Comparison of ENCODE assay signal across 8 cellular contexts in the genomic region with DNA sequence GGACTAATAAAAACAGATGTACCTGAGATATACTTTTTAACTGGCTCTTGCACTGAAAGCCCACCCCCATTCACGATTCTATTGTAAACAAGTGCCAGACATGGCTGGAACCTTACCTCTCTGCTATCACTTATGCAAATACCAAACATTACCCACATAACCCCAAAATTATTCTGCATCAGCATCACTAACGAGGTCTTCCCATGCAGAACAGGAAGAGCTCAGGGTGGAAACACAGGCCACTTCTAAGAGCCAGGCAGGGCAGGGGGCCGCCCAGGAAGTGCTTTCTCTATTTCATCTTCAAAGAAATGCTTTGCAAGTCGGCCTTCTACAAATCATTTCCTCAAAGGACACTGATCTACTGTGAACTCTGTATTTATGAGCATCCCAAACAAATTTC. TPM values are rescaled to one million over a fixed set of nuclear protein-coding genes. Genes with fewer than 3 reads are reported as not detected.
DNase-seq lines count a peak whose midpoint lies in the region; ATAC-seq, FAIRE-seq and TF ChIP-seq lines count a peak whose summit lies in the region.

No MANE protein-coding gene starts in this region.

- H3K4me3 ChIP-seq in liver (ENCODE audit: low read depth in 1 of 3, low read length in 3 of 3): peak overlapping the region; percentile 26 to 79 (median 49)
- no peak overlapping the region for H3K4me3 ChIP-seq in HepG2 (replicated peaks in 1 of 3; ENCODE audit: insufficient read depth in 1 of 3, low read depth in 2 of 3, low read length in 3 of 3)
- peak overlapping the region; percentile 44 to 84 for H3K4me3 ChIP-seq in vagina

- CTCF ChIA-PET in HepG2 (lab: Yijun Ruan, JAX; ENCODE audit: low intra/inter-chr PET ratio, low total read pairs): no interaction called here

- WGBS in liver: 44% methylated on average over 4 of the region's 4 CpGs
- WGBS in HepG2 (ENCODE audit: low lambda C conversion rate): 6% methylated on average over 4 of the region's 4 CpGs

- no peaks in the 10 kb centered on the region for H4K20me1 ChIP-seq in HepG2 (ENCODE audit: insufficient read depth, low read length)

- H3K9ac ChIP-seq in liver (ENCODE audit: low read depth in 1 of 2, low read length in 2 of 2): peak overlapping the region; percentile 69 to 88
- H3K9ac ChIP-seq in HepG2 (ENCODE audit: insufficient read depth, low read depth, low read length): no peak overlapping the region

- H3K4me1 ChIP-seq in liver (ENCODE audit: control insufficient read depth in 4 of 4, insufficient read depth in 4 of 4, low read length in 3 of 4) (peaks cover 20 to 49% (median 32%) of the 10 kb centered on the region in 4 donors), HepG2 (ENCODE audit: insufficient read depth, low read length) (no peaks in the 10 kb centered on the region), vagina (peaks cover 65% of the 10 kb centered on the region)

- POLR2A ChIA-PET in HepG2 (lab: Yijun Ruan, JAX): no interaction called here

- H3K4me1 Mint-ChIP-seq in immature natural killer cell: peaks cover 41% of the 10 kb centered on the region in 2 donors

- no peak overlapping the region for H2AFZ ChIP-seq in HepG2 (ENCODE audit: low read length)

- TF ChIP-seq RAD21 in liver (IDR thresholded peaks at IDR 0.05) (no peak), HepG2 (CRISPR knock-in tag; IDR thresholded peaks at IDR 0.05) (no peak)

- DNase-seq in HepG2 (ENCODE audit: low spot score) (no peak), immature natural killer cell (peak; percentile 25 to 44 (median 38)), vagina (ENCODE audit: extremely low spot score in 2 of 2) (no peak), UCSD-AML1 (lab: John Stamatoyannopoulos, UW; ENCODE audit: unreplicated experiment) (no peak)
- peak; percentile 54 for DNase-seq in activated effector memory CD4-positive, alpha-beta T cell treated with Interleukin-2 at 50 U/mL for 16 hours

- peak overlapping the region; percentile 50 to 69 for H3K27ac ChIP-seq in liver (ENCODE audit: low read depth in 1 of 2, low read length in 2 of 2)
- H3K27ac ChIP-seq in HepG2 (ENCODE audit: extremely low read length, insufficient read depth, low read length): no peak overlapping the region
- peak overlapping the region; percentile 44 for H3K27ac ChIP-seq in vagina

- H3K9me3 Mint-ChIP-seq in immature natural killer cell: no peaks in the 10 kb centered on the region

- no peaks in the 10 kb centered on the region for H3K79me2 ChIP-seq in HepG2 (ENCODE audit: insufficient read depth, low read length)

- FAIRE-seq in HepG2 (lab: Jason Lieb, UNC): no peak

- H3K27ac Mint-ChIP-seq in immature natural killer cell: peak overlapping the region in 4 of 6 donors; percentile 1 to 65 (median 20)

- H3K9me3 ChIP-seq in liver (ENCODE audit: control insufficient read depth in 4 of 4, low read length in 3 of 4) (no peaks in the 10 kb centered on the region), HepG2 (ENCODE audit: low read length) (no peaks in the 10 kb centered on the region), vagina (no peaks in the 10 kb centered on the region)

- TF ChIP-seq EP300 in HepG2 (IDR thresholded peaks at IDR 0.05; ENCODE audit: low read depth in 2 of 2, low read length in 2 of 2) (no peak), HepG2 (CRISPR knock-in tag; IDR thresholded peaks at IDR 0.05; ENCODE audit: borderline replicate concordance) (no peak)

- no peak overlapping the region for H3K4me2 ChIP-seq in HepG2 (ENCODE audit: low read depth, low read length)

- ATAC-seq in HepG2: no peak
- no peak for ATAC-seq in HG03432 (IDR thresholded peaks at IDR 0.05; ENCODE audit: unreplicated experiment)
- ATAC-seq in HG03025 (IDR thresholded peaks at IDR 0.05; ENCODE audit: low FRiP score, unreplicated experiment): no peak

- BruUV-seq in HepG2 (replicated peaks; lab: Mats Ljungman, UMichigan): no TSS peak

- H3K36me3 ChIP-seq in liver (ENCODE audit: control insufficient read depth in 4 of 4, insufficient read depth in 3 of 4, low read depth in 1 of 4, low read length in 3 of 4): peaks cover 7 to 25% (median 10%) of the 10 kb centered on the region in 4 donors
- H3K36me3 ChIP-seq in HepG2 (replicated peaks in 1 of 2; ENCODE audit: control insufficient read depth in 1 of 2, insufficient read depth in 2 of 2, low read length in 2 of 2): no peaks in the 10 kb centered on the region
- H3K36me3 ChIP-seq in vagina: peaks cover 0 to 20% of the 10 kb centered on the region in 2 donors

- intact Hi-C loops in HepG2 (cut with micrococcal nuclease; ENCODE audit: unreplicated experiment) (no loop called here), vagina (cut with DNase I) (no loop called here)

- no peak for TF ChIP-seq CTCF in liver (IDR thresholded peaks at IDR 0.05; ENCODE audit: low read depth, low read length, missing input control)
- TF ChIP-seq CTCF in HepG2 (CRISPR knock-in tag; IDR thresholded peaks at IDR 0.05): no peak
- no peak for TF ChIP-seq CTCF in vagina (IDR thresholded peaks at IDR 0.05)

- no peaks in the 10 kb centered on the region for H3K27me3 ChIP-seq in liver (ENCODE audit: control insufficient read depth in 4 of 4, insufficient read depth in 4 of 4, low read length in 3 of 4)
- peaks cover 0 to 2% of the 10 kb centered on the region in 2 experiments; a peak in 1 of 5 replicates for H3K27me3 ChIP-seq in HepG2 (ENCODE audit: control insufficient read depth in 1 of 2, insufficient read depth in 2 of 2, low read length in 2 of 2)
- no peaks in the 10 kb centered on the region for H3K27me3 ChIP-seq in vagina

- peaks cover 10 to 24% (median 21%) of the 10 kb centered on the region in 3 donors for H3K27me3 Mint-ChIP-seq in immature natural killer cell (ENCODE audit: low read depth in 3 of 3)

- peaks cover 0 to 7% (median 3%) of the 10 kb centered on the region in 3 donors for H3K36me3 Mint-ChIP-seq in immature natural killer cell

- in situ Hi-C loops in HepG2 (cut with HindIII; ENCODE audit: extremely low pct_ligation_motif_present, low pct_unique_long_range_greater_than_20kb): loop anchor here (25.0 kb wide), 1 partner anchor 817 kb away; no protein-coding TSS in a partner anchor

- peak overlapping the region; percentile 44 to 75 (median 62) for H3K4me3 Mint-ChIP-seq in immature natural killer cell

- TF ChIP-seq POLR2A in HepG2 (IDR thresholded peaks at IDR 0.05; ENCODE audit: insufficient read depth in 1 of 2, low read depth in 2 of 2, low read length in 2 of 2) (no peak), vagina (IDR thresholded peaks at IDR 0.05) (no peak)

TF ChIP-seq in liver, 16 proteins besides CTCF, POLR2A, EP300 and RAD21:
- TF ChIP-seq YY1 (IDR thresholded peaks at IDR 0.05): no peak

RNA-seq across cellular contexts. Expression of a gene that starts 7.3 kb away (rescaled TPM):
- total RNA-seq in liver: 1 to 10 TPM; 6.3 to 9.1 TPM
- 1 to 10 TPM; 4.0 to 7.1 TPM for polyA plus RNA-seq in liver
- 0.02 TPM in 1 of 2 replicates, not detected in the other for total RNA-seq in HepG2 (2016; rRNA removed; fragmentation: Illumina TruSeq; extraction: Trizol)
- total RNA-seq in HepG2 (2016; cell fraction: cytosol; rRNA removed; fragmentation: Illumina TruSeq; extraction: Trizol; ENCODE audit: low read depth): not detected in 2 replicates
- total RNA-seq in HepG2 (2016; cell fraction: insoluble cytoplasmic fraction; rRNA removed; fragmentation: Illumina TruSeq; extraction: Trizol): 0.02 TPM in 1 of 2 replicates, not detected in the other
- not detected in 2 replicates for total RNA-seq in HepG2 (2016; cell fraction: membrane; rRNA removed; fragmentation: Illumina TruSeq; extraction: Trizol)
- 0.03 TPM in 2 replicates for total RNA-seq in HepG2 (2016; cell fraction: nucleus; rRNA removed; fragmentation: Illumina TruSeq; extraction: Trizol)
- polyA plus RNA-seq in HepG2 (2011; rRNA removed): 0.04 and 0.05 TPM in 2 replicates
- 0.01 and 0.03 TPM in 2 replicates for polyA plus RNA-seq in HepG2 (2011; cell fraction: cytosol; rRNA removed)
- polyA plus RNA-seq in HepG2 (2011; cell fraction: nucleus; rRNA removed): 0.07 and 0.14 TPM in 2 replicates
- polyA plus RNA-seq in HepG2 (2012): 0.08 and 0.09 TPM in 2 replicates
- polyA plus RNA-seq in HepG2 (2016; cell fraction: cytosol; fragmentation: Illumina TruSeq; extraction: Trizol; ENCODE audit: low read depth): not detected in 2 replicates
- polyA plus RNA-seq in HepG2 (2016; cell fraction: insoluble cytoplasmic fraction; fragmentation: Illumina TruSeq; extraction: Trizol; ENCODE audit: low read depth): not detected in 2 replicates
- polyA plus RNA-seq in HepG2 (2016; cell fraction: membrane; fragmentation: Illumina TruSeq; extraction: Trizol; ENCODE audit: low read depth): not detected in 2 replicates
- polyA plus RNA-seq in HepG2 (2016; cell fraction: nucleus; fragmentation: Illumina TruSeq; extraction: Trizol; ENCODE audit: insufficient read depth, low read depth): not detected in 2 replicates
- 0.06 and 6.1 TPM in 2 replicates for polyA minus RNA-seq in HepG2 (2011; rRNA and poly(A)+ RNA removed; ENCODE audit: low replicate concordance)
- 0.10 TPM in 1 of 2 replicates, not detected in the other for polyA minus RNA-seq in HepG2 (2011; cell fraction: cytosol; rRNA and poly(A)+ RNA removed)
- 0.12 and 0.13 TPM in 2 replicates for polyA minus RNA-seq in HepG2 (2011; cell fraction: nucleus; rRNA and poly(A)+ RNA removed)
- 1 to 10 TPM in 2 of 3 donors, under 1 TPM in 1; 0.57 to 2.6 (median 2.5) TPM for polyA plus RNA-seq in immature natural killer cell
- 25.0 TPM for total RNA-seq in vagina

Comparison
In these comparisons a context has a peak if more than half of its experiments do, and no peak if none do; other contexts are left out.
1. H3K4me3 ChIP-seq: peak in liver (3 of 3) and vagina (2 of 2); none in HepG2 (0 of 3).
2. DNase-seq: peak in activated effector memory CD4-positive, alpha-beta T cell treated with Interleukin-2 at 50 U/mL for 16 hours (single experiment) and immature natural killer cell (3 of 3); none in HepG2 (single experiment), vagina (0 of 2) and UCSD-AML1 (single experiment).